In genomic region chr18:39701839-39702238, GRCh38 we compare ENCODE assay signal across 20 cellular contexts.
DNase-seq lines count a peak whose midpoint lies in the region; FAIRE-seq and TF ChIP-seq lines count a peak whose summit lies in the region.
"Had no signal": no experiment of that assay in that cellular context is flagged by ENCODE, and none has a peak within 500 bp of the region (broad histone marks: within the 10 kb centered on the region; RNA-seq: fewer than 3 reads in every experiment).

No MANE protein-coding gene starts in this region.

- H3K27me3 ChIP-seq in endothelial cell of umbilical vein (ENCODE audit: control insufficient read depth in 2 of 2, insufficient read depth in 2 of 2, low read length in 2 of 2) (no peaks in the 10 kb centered on the region), mesenchymal stem cell (ENCODE audit: control insufficient read depth in 1 of 2, insufficient read depth in 1 of 2, low read length in 2 of 2) (no peaks in the 10 kb centered on the region), osteoblast (ENCODE audit: insufficient read depth, low read length) (no peaks in the 10 kb centered on the region)
- H3K27me3 ChIP-seq: BLaER1, cardiac muscle cell, stomach, vagina had no signal

- intact Hi-C loops in endothelial cell of umbilical vein (cut with micrococcal nuclease) (no loop called here), cardiac septum (cut with DNase I) (no loop called here)

- no CpG with 5 or more reads among the region's 2 CpGs for WGBS in mesenchymal stem cell

- no peaks in the 10 kb centered on the region for H3K79me2 ChIP-seq in endothelial cell of umbilical vein (ENCODE audit: control insufficient read depth, insufficient read depth, low read length)
- H3K79me2 ChIP-seq in osteoblast (ENCODE audit: insufficient read depth, low read length): no peaks in the 10 kb centered on the region

- H3K9ac ChIP-seq in endothelial cell of umbilical vein (replicated peaks; ENCODE audit: extremely low read depth, insufficient read depth, low read length): no peak overlapping the region
- H3K9ac ChIP-seq in mesenchymal stem cell (ENCODE audit: low read length): no peak overlapping the region
- H3K9ac ChIP-seq: BLaER1 had no signal

- CTCF ChIA-PET in endothelial cell of umbilical vein (lab: Charles Lee): no interaction called here

- H3K4ac ChIP-seq in mesenchymal stem cell (ENCODE audit: low read depth in 1 of 2, low read length in 2 of 2): no peak overlapping the region

- H2AFZ ChIP-seq in endothelial cell of umbilical vein (ENCODE audit: low read depth, low read length) (no peak overlapping the region), mesenchymal stem cell (ENCODE audit: low read depth, low read length) (no peak overlapping the region), osteoblast (ENCODE audit: low read length) (no peak overlapping the region)

- no peak overlapping the region for H2BK120ac ChIP-seq in mesenchymal stem cell (ENCODE audit: low read depth, low read length)

- TF ChIP-seq POLR2A in endothelial cell of umbilical vein (IDR thresholded peaks at IDR 0.05; ENCODE audit: low read depth, low read length): no peak

- FAIRE-seq in endothelial cell of umbilical vein (lab: Jason Lieb, UNC): peak; percentile 73
- FAIRE-seq: endometrium, keratinocyte had no signal

- H3K9me1 ChIP-seq in endothelial cell of umbilical vein (replicated peaks; ENCODE audit: control insufficient read depth, extremely low read depth, insufficient read depth, low read length): no peaks in the 10 kb centered on the region

- H3K79me1 ChIP-seq in mesenchymal stem cell (replicated peaks; ENCODE audit: low read length, poor library complexity, severe bottlenecking): no peaks in the 10 kb centered on the region

- TF ChIP-seq CTCF in endothelial cell of umbilical vein (IDR thresholded peaks at IDR 0.05; ENCODE audit: extremely low read depth in 1 of 2, insufficient read depth in 1 of 2, low read depth in 1 of 2, low read length in 2 of 2) (no peak), osteoblast (IDR thresholded peaks at IDR 0.05; ENCODE audit: extremely low read depth, low read depth, low read length) (no peak)

- H3K14ac ChIP-seq in mesenchymal stem cell (ENCODE audit: low read length in 2 of 2): no peak overlapping the region

- no TSS peak for BruUV-seq in endothelial cell of umbilical vein (replicated peaks; lab: Mats Ljungman, UMichigan)

- dilution Hi-C loops in endothelial cell of umbilical vein (cut with MboI; ENCODE audit: extremely low pct_ligation_motif_present, low sequenced_read_pairs): no loop called here

- H3K4me3 ChIP-seq in endothelial cell of umbilical vein (replicated peaks in 1 of 3; ENCODE audit: insufficient read depth in 1 of 3, low read depth in 1 of 3, low read length in 3 of 3): no peak overlapping the region
- H3K4me3 ChIP-seq in mesenchymal stem cell (ENCODE audit: insufficient read depth in 1 of 2, low read depth in 1 of 2, low read length in 2 of 2): no peak overlapping the region
- no peak overlapping the region for H3K4me3 ChIP-seq in osteoblast (ENCODE audit: insufficient read depth, low read length)
- H3K4me3 ChIP-seq: BLaER1, cardiac muscle cell, stomach, vagina had no signal

- H4K8ac ChIP-seq in mesenchymal stem cell (ENCODE audit: low read length): no peak overlapping the region

- no peak overlapping the region for H2BK15ac ChIP-seq in mesenchymal stem cell (ENCODE audit: low read depth, poor library complexity, severe bottlenecking)

- H3K4me2 ChIP-seq in endothelial cell of umbilical vein (ENCODE audit: insufficient read depth, low read length): peak overlapping the region; percentile 11
- H3K4me2 ChIP-seq in mesenchymal stem cell (ENCODE audit: low read length, poor library complexity, severe bottlenecking): no peak overlapping the region
- no peak overlapping the region for H3K4me2 ChIP-seq in osteoblast (ENCODE audit: insufficient read depth, low read length)
- H3K4me2 ChIP-seq: BLaER1 had no signal

- no peak overlapping the region for H3K23ac ChIP-seq in mesenchymal stem cell (ENCODE audit: low read length in 2 of 2)

- H3K27ac ChIP-seq in endothelial cell of umbilical vein (ENCODE audit: insufficient read depth, low read depth, low read length): peak overlapping the region; percentile 35
- no peak overlapping the region for H3K27ac ChIP-seq in mesenchymal stem cell (ENCODE audit: low read length, poor library complexity, severe bottlenecking)
- no peak overlapping the region for H3K27ac ChIP-seq in osteoblast (ENCODE audit: low read depth, low read length)
- H3K27ac ChIP-seq: BLaER1, cardiac muscle cell, stomach, vagina, WERI-Rb-1 had no signal

- H3K9me3 ChIP-seq in endothelial cell of umbilical vein (replicated peaks; ENCODE audit: control insufficient read depth, insufficient read depth, low read length) (peaks cover 4% of the 10 kb centered on the region), mesenchymal stem cell (ENCODE audit: control insufficient read depth, low read length) (no peaks in the 10 kb centered on the region), osteoblast (ENCODE audit: low read depth, low read length) (no peaks in the 10 kb centered on the region)
- H3K9me3 ChIP-seq: BLaER1, stomach, vagina had no signal

- H3K4me1 ChIP-seq in endothelial cell of umbilical vein (ENCODE audit: control insufficient read depth, extremely low read depth, insufficient read depth, low read length): peaks cover 10% of the 10 kb centered on the region
- no peaks in the 10 kb centered on the region for H3K4me1 ChIP-seq in mesenchymal stem cell (ENCODE audit: control insufficient read depth, insufficient read depth, low read depth, low read length)
- no peaks in the 10 kb centered on the region for H3K4me1 ChIP-seq in osteoblast (ENCODE audit: insufficient read depth, low read length)
- H3K4me1 ChIP-seq: BLaER1, stomach, vagina had no signal

- POLR2A ChIA-PET in endothelial cell of umbilical vein (lab: Charles Lee): no interaction called here

- H2BK12ac ChIP-seq in mesenchymal stem cell (ENCODE audit: low read length in 2 of 2): no peak overlapping the region

- no peaks in the 10 kb centered on the region for H4K20me1 ChIP-seq in endothelial cell of umbilical vein (replicated peaks; ENCODE audit: control insufficient read depth, extremely low read depth, insufficient read depth, low read length)
- H4K20me1 ChIP-seq in osteoblast (ENCODE audit: insufficient read depth, low read length): no peaks in the 10 kb centered on the region
- H4K20me1 ChIP-seq: BLaER1 had no signal

- H3K36me3 ChIP-seq in endothelial cell of umbilical vein (ENCODE audit: control insufficient read depth in 2 of 2, extremely low read depth in 1 of 2, insufficient read depth in 2 of 2, low read length in 2 of 2) (no peaks in the 10 kb centered on the region), mesenchymal stem cell (ENCODE audit: control insufficient read depth in 1 of 2, insufficient read depth in 2 of 2, low read depth in 1 of 2, low read length in 2 of 2) (no peaks in the 10 kb centered on the region), osteoblast (ENCODE audit: insufficient read depth, low read length) (no peaks in the 10 kb centered on the region)
- H3K36me3 ChIP-seq: BLaER1, cardiac muscle cell, stomach, vagina, WERI-Rb-1 had no signal

- no peak overlapping the region for H4K91ac ChIP-seq in mesenchymal stem cell (ENCODE audit: low read length)

- DNase-seq in EH (ENCODE audit: low read depth): peak; percentile 6
- peak; percentile 52 for DNase-seq in NCI-H226
- DNase-seq in endothelial cell of umbilical vein (ENCODE audit: low read depth, low spot score): peak; percentile 62
- peak; percentile 47 for DNase-seq in mesenchymal stem cell
- no peak for DNase-seq in SIG-M5 treated with dmso at 0.1 percent for 504 hours (lab: John Stamatoyannopoulos, UW; ENCODE audit: unreplicated experiment)
- DNase-seq in CD1c-positive myeloid dendritic cell (ENCODE audit: extremely low spot score): no peak
- DNase-seq in osteoblast (ENCODE audit: insufficient read length, low spot score, missing footprints): no peak
- no peak for DNase-seq in cardiac septum (ENCODE audit: low spot score)
- DNase-seq: activated naive CD4-positive, alpha-beta T cell; DMS79 treated with DMSO at 0.1 percent for 48 hours; glutamatergic neuron; KG1; NCI-H345; stomach; WERI-Rb-1 had no signal

- no peak overlapping the region for H2BK5ac ChIP-seq in mesenchymal stem cell (ENCODE audit: low read depth, low read length, poor library complexity, severe bottlenecking)

- no peak overlapping the region for H2AK5ac ChIP-seq in mesenchymal stem cell (ENCODE audit: low read length, severe bottlenecking)

- no peak overlapping the region for H3K18ac ChIP-seq in mesenchymal stem cell (ENCODE audit: low read depth in 1 of 2, low read length in 2 of 2)

TF ChIP-seq in endothelial cell of umbilical vein, 7 proteins besides CTCF, POLR2A, EP300 and RAD21:
- TF ChIP-seq MYC (IDR thresholded peaks at IDR 0.05; ENCODE audit: low read depth, low read length) (no peak), JUN (IDR thresholded peaks at IDR 0.05; ENCODE audit: borderline replicate concordance, insufficient read depth, insufficient read length, low read depth) (peak; percentile 63), POLR2AphosphoS5 (IDR thresholded peaks at IDR 0.05; ENCODE audit: insufficient read depth, low read depth, low read length) (peak; percentile 43), EZH2 (IDR thresholded peaks at IDR 0.05; ENCODE audit: borderline replicate concordance, low read depth, low read length, severe bottlenecking) (no peak), GATA2 (IDR thresholded peaks at IDR 0.05; ENCODE audit: insufficient read depth, insufficient read length, low read depth, low read length) (peak; percentile 80), MAX (IDR thresholded peaks at IDR 0.05; ENCODE audit: insufficient read depth, insufficient read length) (no peak), FOS (IDR thresholded peaks at IDR 0.05; ENCODE audit: borderline replicate concordance, insufficient read depth, low read length) (peak; percentile 71)

Comparison
In these comparisons a context has a peak if more than half of its experiments do, and no peak if none do; other contexts are left out.
1. DNase-seq: peak in EH (single experiment), NCI-H226 (single experiment), endothelial cell of umbilical vein (single experiment) and mesenchymal stem cell (single experiment); none in SIG-M5 treated with dmso at 0.1 percent for 504 hours (single experiment), CD1c-positive myeloid dendritic cell (single experiment), osteoblast (single experiment) and cardiac septum (single experiment).